ENCODE assay signal across 2 cellular contexts in the genomic region with DNA sequence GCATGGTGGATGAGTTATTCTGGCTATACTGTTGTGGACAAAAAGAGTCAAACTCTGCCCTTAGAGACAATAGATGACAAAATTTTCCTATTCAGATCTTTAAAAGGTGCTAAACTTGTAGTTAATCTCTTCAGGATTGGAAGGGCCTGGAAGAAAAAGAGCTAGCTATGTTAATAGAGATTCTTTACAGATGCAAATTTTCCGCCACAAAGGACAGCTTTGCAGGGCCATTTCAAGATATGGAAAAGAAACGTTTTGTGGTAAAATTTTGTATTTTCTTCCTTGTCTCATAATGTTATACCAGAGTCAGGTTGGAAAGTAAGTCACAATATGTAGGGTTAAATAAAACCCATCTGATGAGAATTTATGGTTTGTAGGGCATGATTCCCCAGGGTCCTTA. TPM values are rescaled to one million over a fixed set of nuclear protein-coding genes. Genes with fewer than 3 reads are reported as not detected.
"Had no signal": no experiment of that assay in that cellular context is flagged by ENCODE, and none has a peak within 500 bp of the region (broad histone marks: within the 10 kb centered on the region; RNA-seq: fewer than 3 reads in every experiment).

No MANE protein-coding gene starts in this region.

RNA-seq across cellular contexts. Expression of gene PAGE1, which starts 24.3 kb away (rescaled TPM):
- total RNA-seq: H7, IMR-90 had no signal
- polyA plus RNA-seq: IMR-90 had no signal
